Comparison of ENCODE assay signal across 24 cellular contexts in genomic region chr2:65240657-65241056, GRCh38. TPM values are rescaled to one million over a fixed set of nuclear protein-coding genes. Genes with fewer than 3 reads are reported as not detected.
DNase-seq lines count a peak whose midpoint lies in the region; ATAC-seq and TF ChIP-seq lines count a peak whose summit lies in the region.
"Had no signal": no experiment of that assay in that cellular context is flagged by ENCODE, and none has a peak within 500 bp of the region (broad histone marks: within the 10 kb centered on the region; RNA-seq: fewer than 3 reads in every experiment).

No MANE protein-coding gene starts in this region.

- ATAC-seq in T-helper 17 cell (no peak), HG03025 (IDR thresholded peaks at IDR 0.05; ENCODE audit: low FRiP score, unreplicated experiment) (no peak)
- ATAC-seq: left cardiac atrium, Panc1 had no signal

- no peak for TF ChIP-seq POLR2A in uterus (IDR thresholded peaks at IDR 0.05)

- H3K36me3 Mint-ChIP-seq in Caco-2 (ENCODE audit: insufficient read depth, unreplicated experiment) (peaks cover 37% of the 10 kb centered on the region), T-helper 17 cell (ENCODE audit: low read depth) (peaks cover 7% of the 10 kb centered on the region)

- H3K4me3 ChIP-seq in ACC112 (ENCODE audit: low read depth, low read length): no peak overlapping the region
- no peak overlapping the region for H3K4me3 ChIP-seq in Caco-2 (ENCODE audit: low read depth, low read length)
- no peak overlapping the region for H3K4me3 ChIP-seq in fibroblast of mammary gland (ENCODE audit: control insufficient read depth, low read depth, low read length)
- H3K4me3 ChIP-seq in uterus: no peak overlapping the region
- H3K4me3 ChIP-seq: cardiac muscle cell, SJSA1, skin epidermis, stomach, transverse colon had no signal

- no peaks in the 10 kb centered on the region for H3K9me3 Mint-ChIP-seq in Caco-2 (ENCODE audit: unreplicated experiment)
- H3K9me3 Mint-ChIP-seq: CD4-positive, alpha-beta memory T cell; neural crest cell had no signal

- H3K27ac Mint-ChIP-seq in Caco-2 (ENCODE audit: unreplicated experiment) (no peak overlapping the region), T-helper 17 cell (peak overlapping the region; percentile 45)

- BruUV-seq in Caco-2 (replicated peaks; lab: Mats Ljungman, UMichigan): TSS peak; percentile 14

- H3K4me1 Mint-ChIP-seq in Caco-2 (ENCODE audit: low read depth, unreplicated experiment) (no peaks in the 10 kb centered on the region), T-helper 17 cell (peaks cover 20% of the 10 kb centered on the region)
- H3K4me1 Mint-ChIP-seq: neural crest cell had no signal

- no peak for DNase-seq in Caco-2
- DNase-seq in T-helper 17 cell: no peak
- DNase-seq in fibroblast of mammary gland (ENCODE audit: low read depth): peak; percentile 14
- no peak for DNase-seq in stimulated activated naive CD4-positive, alpha-beta T cell (lab: John Stamatoyannopoulos, UW)
- no peak for DNase-seq in uterus
- DNase-seq in effector CD4-positive, alpha-beta T cell: no peak
- DNase-seq: CD4-positive, alpha-beta memory T cell; erythroblast; GOT3; KG1; left cardiac atrium; NCI-H2029; NCI-H345; stimulated activated CD4-positive, alpha-beta T cell treated with anti-CD3 and anti-CD28 coated beads, Interleukin-2, amount 100 ng/mL, for 48 hours; stomach; T-helper 2 cell; transverse colon had no signal

- POLR2A ChIA-PET in Caco-2 (lab: Charles Lee): no interaction called here

- peak overlapping the region; percentile 3; the same call in 1 of the 2 replicates for H3K27ac ChIP-seq in ACC112 (ENCODE audit: low read depth, low read length)
- no peak overlapping the region for H3K27ac ChIP-seq in uterus
- H3K27ac ChIP-seq: cardiac muscle cell, SJSA1, skin epidermis, stomach, transverse colon had no signal

- CTCF ChIA-PET in Caco-2 (lab: Charles Lee): interaction anchor here (0.5 kb wide), 1 partner anchor 74 kb away, joined by 3 read pairs; no protein-coding TSS in a partner anchor

- no peaks in the 10 kb centered on the region for H3K27me3 Mint-ChIP-seq in Caco-2 (ENCODE audit: insufficient read depth, unreplicated experiment)
- no peaks in the 10 kb centered on the region for H3K27me3 Mint-ChIP-seq in T-helper 17 cell
- H3K27me3 Mint-ChIP-seq: CD4-positive, alpha-beta memory T cell had no signal

- peaks cover 17% of the 10 kb centered on the region for H3K36me3 ChIP-seq in ACC112 (ENCODE audit: insufficient read depth, low read length)
- H3K36me3 ChIP-seq in Caco-2 (ENCODE audit: control insufficient read depth, insufficient read depth, low read length): no peaks in the 10 kb centered on the region
- H3K36me3 ChIP-seq in uterus: no peaks in the 10 kb centered on the region

- H3K4me3 Mint-ChIP-seq in Caco-2 (ENCODE audit: unreplicated experiment): no peak overlapping the region
- H3K4me3 Mint-ChIP-seq in T-helper 17 cell: peak overlapping the region; percentile 61
- H3K4me3 Mint-ChIP-seq: neural crest cell had no signal

- H3K9me3 ChIP-seq in Caco-2 (no peaks in the 10 kb centered on the region), T-helper 17 cell (ENCODE audit: control insufficient read depth, low read length, poor library complexity, severe bottlenecking) (no peaks in the 10 kb centered on the region), uterus (no peaks in the 10 kb centered on the region)
- H3K9me3 ChIP-seq: SJSA1, stomach, transverse colon had no signal

- TF ChIP-seq CTCF in Caco-2 (IDR thresholded peaks at IDR 0.05; ENCODE audit: insufficient read depth in 1 of 2, low read depth in 1 of 2, low read length in 1 of 2, severe bottlenecking in 1 of 2, unreplicated experiment in 1 of 2): no peak
- no peak for TF ChIP-seq CTCF in fibroblast of mammary gland (conservative IDR thresholded peaks at IDR 0.05; ENCODE audit: control insufficient read depth, insufficient read depth, low read depth, low read length)
- TF ChIP-seq CTCF in uterus (IDR thresholded peaks at IDR 0.05): no peak

- intact Hi-C loops in Caco-2 (cut with micrococcal nuclease; ENCODE audit: unreplicated experiment) (no loop called here), uterus (cut with DNase I; ENCODE audit: low total_unique reads) (no loop called here)

- no peak overlapping the region for H2AFZ ChIP-seq in ACC112 (ENCODE audit: low read length, unreplicated experiment)

- H3K4me1 ChIP-seq in ACC112 (ENCODE audit: control insufficient read depth, insufficient read depth, low read length, unreplicated experiment) (peaks cover 17% of the 10 kb centered on the region), Caco-2 (no peaks in the 10 kb centered on the region), uterus (no peaks in the 10 kb centered on the region)
- H3K4me1 ChIP-seq: SJSA1 had no signal

- peaks cover 86% of the 10 kb centered on the region for H3K79me2 ChIP-seq in ACC112 (ENCODE audit: control insufficient read depth, insufficient read depth, low read length, unreplicated experiment)

- H3K27me3 ChIP-seq in ACC112 (ENCODE audit: insufficient read depth, low read length) (no peaks in the 10 kb centered on the region), Caco-2 (replicated peaks; ENCODE audit: control insufficient read depth, insufficient read depth, low read length) (no peaks in the 10 kb centered on the region), uterus (no peaks in the 10 kb centered on the region)
- H3K27me3 ChIP-seq: cardiac muscle cell, SJSA1, stomach, transverse colon had no signal

RNA-seq across cellular contexts. Expression of gene ACTR2, which starts 13.0 kb away (rescaled TPM):
- total RNA-seq in Caco-2 (2022) (248 and 259 TPM in 2 replicates), T-helper 17 cell (100 to 1,000 TPM; 220 to 243 TPM), uterus (100 to 1,000 TPM in 2 of 4 donors, 10 to 100 TPM in 2; 38.7 to 157 (median 118) TPM)
